Comparison of ENCODE assay signal across 10 cellular contexts in genomic region chr5:129899454-129899853, GRCh38. TPM values are rescaled to one million over a fixed set of nuclear protein-coding genes. Genes with fewer than 3 reads are reported as not detected.
DNase-seq lines count a peak whose midpoint lies in the region; ATAC-seq and TF ChIP-seq lines count a peak whose summit lies in the region.
"Had no signal": no experiment of that assay in that cellular context is flagged by ENCODE, and none has a peak within 500 bp of the region (broad histone marks: within the 10 kb centered on the region; RNA-seq: fewer than 3 reads in every experiment).

No MANE protein-coding gene starts in this region.

- H3K27me3 ChIP-seq in thyroid gland = no peaks in the 10 kb centered on the region
- peaks cover 19% of the 10 kb centered on the region for H3K27me3 ChIP-seq in GM23338 (ENCODE audit: insufficient read depth)

- no peaks in the 10 kb centered on the region for H3F3A ChIP-seq in GM23338 (replicated peaks; ENCODE audit: low read depth)

- no peak for TF ChIP-seq POLR2A in thyroid gland (IDR thresholded peaks at IDR 0.05)

- H3K4me3 ChIP-seq in fibroblast of villous mesenchyme (ENCODE audit: low read depth, low read length) (no peak overlapping the region), thyroid gland (replicated peaks in 1 of 3) (no peak overlapping the region), GM23338 (no peak overlapping the region)
- H3K4me3 ChIP-seq: spleen had no signal

- no peak overlapping the region for H3K27ac Mint-ChIP-seq in GM23338

- H3K79me2 ChIP-seq in GM23338 (replicated peaks; ENCODE audit: insufficient read depth) = no peaks in the 10 kb centered on the region

- peaks cover 7% of the 10 kb centered on the region for H3K27me3 Mint-ChIP-seq in GM23338 (ENCODE audit: insufficient read depth, low read depth, poor library complexity)

- peaks cover 11% of the 10 kb centered on the region for H3K4me1 Mint-ChIP-seq in GM23338

- no peaks in the 10 kb centered on the region for H3K9me2 ChIP-seq in GM23338 (ENCODE audit: insufficient read depth)

- no peak overlapping the region for H3K4me3 Mint-ChIP-seq in GM23338

- H3K9me3 Mint-ChIP-seq in GM23338 = peaks cover 5% of the 10 kb centered on the region

- TF ChIP-seq CTCF in fibroblast of villous mesenchyme (IDR thresholded peaks at IDR 0.05; ENCODE audit: insufficient read depth, low read depth, low read length) (peak; percentile 28), thyroid gland (IDR thresholded peaks at IDR 0.05) (peak in 4 of 6 experiments; percentile 27 to 78 (median 54)), GM23338 (conservative IDR thresholded peaks at IDR 0.05; ENCODE audit: low read depth in 2 of 2) (peak in 1 of 2 experiments; percentile 40; a peak in 3 of 4 replicates)

- intact Hi-C loops in thyroid gland (cut with DNase I) = no loop called here

- H3K36me3 Mint-ChIP-seq in GM23338 (ENCODE audit: low read depth) = no peaks in the 10 kb centered on the region; the same call in 2 of the 3 replicates

- H3K4me1 ChIP-seq in thyroid gland (no peaks in the 10 kb centered on the region), GM23338 (ENCODE audit: insufficient read depth) (peaks cover 4% of the 10 kb centered on the region; the same call in 1 of the 2 replicates)

- ATAC-seq in GM23338 (no peak), GM21526 (IDR thresholded peaks at IDR 0.05; ENCODE audit: low FRiP score, unreplicated experiment) (no peak), GM18858 (IDR thresholded peaks at IDR 0.05; ENCODE audit: unreplicated experiment) (no peak)

- no peaks in the 10 kb centered on the region for H3K9me3 ChIP-seq in thyroid gland

- peak; percentile 27 for DNase-seq in NCI-H2171 treated with DMSO at 0.1 percent for 48 hours (lab: John Stamatoyannopoulos, UW)
- no peak for DNase-seq in NCI-H2171 (lab: John Stamatoyannopoulos, UW)
- peak; percentile 36 for DNase-seq in SW480 (ENCODE audit: low spot score)
- DNase-seq in fibroblast of villous mesenchyme (ENCODE audit: low read depth) = peak; percentile 40
- no peak for DNase-seq in thyroid gland
- DNase-seq in GM23338 (ENCODE audit: low spot score) = no peak
- DNase-seq: activated CD4-positive, alpha-beta T cell treated with anti-CD3 and anti-CD28 coated beads, Interleukin-2, amount 50 U/mL, for 4 hours; spleen had no signal

- no peaks in the 10 kb centered on the region for H4K20me1 ChIP-seq in GM23338 (replicated peaks; ENCODE audit: insufficient read depth)

- H3K36me3 ChIP-seq in thyroid gland = no peaks in the 10 kb centered on the region
- no peaks in the 10 kb centered on the region for H3K36me3 ChIP-seq in GM23338 (ENCODE audit: insufficient read depth)
- H3K36me3 ChIP-seq: spleen had no signal

- H3K4me2 ChIP-seq in GM23338 = no peak overlapping the region

- no peak overlapping the region for H2AFZ ChIP-seq in GM23338

- no peak overlapping the region for H3K27ac ChIP-seq in thyroid gland
- no peak overlapping the region for H3K27ac ChIP-seq in GM23338 (ENCODE audit: low read depth)
- H3K27ac ChIP-seq: spleen had no signal

TF ChIP-seq in GM23338, 12 proteins besides CTCF, POLR2A, EP300 and RAD21:
- TF ChIP-seq ETS1 (IDR thresholded peaks at IDR 0.05) = no peak
TF ChIP-seq in GM23338: peak in this region for 0.

RNA-seq across cellular contexts. Expression of gene CHSY3, which starts 4.8 kb away (rescaled TPM):
- 9.9 and 11.3 TPM in 2 replicates for total RNA-seq in fibroblast of villous mesenchyme
- total RNA-seq in thyroid gland = 1 to 10 TPM; 1.7 to 5.6 (median 4.0) TPM
- 2.3 and 3.0 TPM in 2 replicates for total RNA-seq in GM23338 (2014; rRNA removed; shearing (Covaris generic))
- 0.44 and 0.49 TPM in 2 replicates for polyA plus RNA-seq in GM23338 (2016; fragmentation: Nextera tagmentation; extraction: Ambion mirVana)

Comparison
In these comparisons a context has a peak if more than half of its experiments do, and no peak if none do; other contexts are left out.
1. DNase-seq: peak in NCI-H2171 treated with DMSO at 0.1 percent for 48 hours (single experiment), SW480 (single experiment) and fibroblast of villous mesenchyme (single experiment); none in NCI-H2171 (single experiment), thyroid gland (0 of 2) and GM23338 (single experiment).